Comparison of ENCODE assay signal across 11 cellular contexts in the genomic region with DNA sequence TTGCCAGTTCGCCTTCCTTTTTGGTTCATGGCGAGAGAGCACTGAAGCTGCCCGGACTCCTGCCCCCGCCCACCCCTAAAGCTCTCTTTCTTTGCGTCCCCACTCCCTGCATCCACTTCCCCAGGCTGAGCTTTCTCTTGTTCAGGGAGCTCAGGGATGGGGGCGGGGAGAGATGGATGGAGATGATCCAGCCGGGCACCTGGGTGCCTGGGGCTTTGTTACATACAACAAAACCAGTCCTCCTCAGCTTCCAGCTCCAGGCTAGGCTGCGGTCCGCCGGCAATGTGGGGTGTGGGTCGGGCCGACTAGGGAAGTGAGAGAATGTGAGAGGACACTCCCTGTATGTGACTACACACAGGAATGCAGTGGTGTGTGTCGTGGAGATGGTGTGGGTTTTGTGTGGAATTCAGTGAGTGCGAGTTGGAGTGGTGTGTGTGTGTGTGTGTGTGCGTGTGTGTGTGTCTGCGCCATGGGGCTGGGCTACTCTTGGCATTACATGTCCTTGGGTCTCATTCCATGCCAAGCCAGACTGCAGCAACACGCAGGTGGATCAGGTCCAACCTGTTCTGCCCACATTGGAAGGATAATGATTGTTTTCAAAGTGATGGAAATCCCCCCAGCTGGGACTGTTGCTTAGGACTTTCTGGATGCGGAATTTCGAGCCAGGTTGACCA.
DNase-seq lines count a peak whose midpoint lies in the region; ATAC-seq and TF ChIP-seq lines count a peak whose summit lies in the region.
"Had no signal": no experiment of that assay in that cellular context is flagged by ENCODE, and none has a peak within 500 bp of the region (broad histone marks: within the 10 kb centered on the region; RNA-seq: fewer than 3 reads in every experiment).

No MANE protein-coding gene starts in this region.

- no peaks in the 10 kb centered on the region for H3K9me2 ChIP-seq in hepatocyte (replicated peaks; ENCODE audit: insufficient read depth)

- no peaks in the 10 kb centered on the region for H3K36me3 Mint-ChIP-seq in progenitor cell of endocrine pancreas (ENCODE audit: insufficient read depth)
- no peaks in the 10 kb centered on the region for H3K36me3 Mint-ChIP-seq in CD4-positive, alpha-beta T cell (ENCODE audit: low read depth)

- peaks cover 6% of the 10 kb centered on the region for H3K4me1 Mint-ChIP-seq in progenitor cell of endocrine pancreas (ENCODE audit: low read depth)
- H3K4me1 Mint-ChIP-seq in CD4-positive, alpha-beta T cell (ENCODE audit: low read depth) = no peaks in the 10 kb centered on the region
- H3K4me1 Mint-ChIP-seq: T-helper 17 cell had no signal

- H4K20me1 ChIP-seq in hepatocyte (ENCODE audit: insufficient read depth, poor library complexity, severe bottlenecking) = no peaks in the 10 kb centered on the region

- CTCF ChIA-PET in HEK293 (lab: Yijun Ruan, JAX) = interaction anchor here (0.6 to 0.7 kb wide), 2 partner anchors 44 to 155 kb away, joined by 3 to 5 read pairs; no protein-coding TSS in a partner anchor
- CTCF ChIA-PET in CD4-positive, alpha-beta T cell (lab: Charles Lee) = no interaction called here

- 42% methylated on average over 19 of the region's 19 CpGs for WGBS in hepatocyte (ENCODE audit: low lambda C conversion rate, missing lambda C conversion rate)
- 5 to 9% methylated on average over 16 to 19 of the region's 19 CpGs for WGBS in heart right ventricle, 2 donors

- no peak for ATAC-seq in CD4-positive, alpha-beta T cell (ENCODE audit: poor library complexity)
- no peak for ATAC-seq in heart right ventricle
- ATAC-seq: T-helper 17 cell, upper lobe of right lung had no signal

- H3K9me3 ChIP-seq in HEK293 (ENCODE audit: control insufficient read depth, insufficient read depth, low read depth, low read length) = no peaks in the 10 kb centered on the region
- no peaks in the 10 kb centered on the region for H3K9me3 ChIP-seq in hepatocyte (ENCODE audit: low read depth)
- no peaks in the 10 kb centered on the region for H3K9me3 ChIP-seq in CD4-positive, alpha-beta T cell (ENCODE audit: control insufficient read depth, low read length)
- H3K9me3 ChIP-seq in heart right ventricle = no peaks in the 10 kb centered on the region
- H3K9me3 ChIP-seq: adrenal gland, upper lobe of right lung had no signal

- peak overlapping the region; percentile 40 for H3K27ac Mint-ChIP-seq in progenitor cell of endocrine pancreas
- H3K27ac Mint-ChIP-seq in CD4-positive, alpha-beta T cell = no peak overlapping the region
- H3K27ac Mint-ChIP-seq: T-helper 17 cell had no signal

- H2AFZ ChIP-seq in hepatocyte = no peak overlapping the region

- POLR2A ChIA-PET in HEK293 (lab: Yijun Ruan, JAX) = no interaction called here
- POLR2A ChIA-PET in CD4-positive, alpha-beta T cell (lab: Charles Lee) = no interaction called here

- H3K79me2 ChIP-seq in hepatocyte = no peaks in the 10 kb centered on the region

- DNase-seq in hepatocyte (ENCODE audit: low spot score) (no peak), progenitor cell of endocrine pancreas (ENCODE audit: low spot score, unreplicated experiment) (peak; percentile 11), amniotic stem cell (lab: John Stamatoyannopoulos, UW) (no peak), heart right ventricle (no peak)
- DNase-seq in CD4-positive, alpha-beta T cell = no peak
- DNase-seq: COR-L47, T-helper 17 cell, upper lobe of right lung had no signal

- no peaks in the 10 kb centered on the region for H3K9me3 Mint-ChIP-seq in progenitor cell of endocrine pancreas (ENCODE audit: low read depth)
- H3K9me3 Mint-ChIP-seq in CD4-positive, alpha-beta T cell = no peaks in the 10 kb centered on the region

- H3K4me1 ChIP-seq in HEK293 (ENCODE audit: control insufficient read depth, insufficient read depth, low read length) (no peaks in the 10 kb centered on the region), hepatocyte (ENCODE audit: insufficient read depth) (no peaks in the 10 kb centered on the region), heart right ventricle (no peaks in the 10 kb centered on the region)
- H3K4me1 ChIP-seq: adrenal gland, upper lobe of right lung had no signal

- peak overlapping the region; percentile 63 for H3K4me3 Mint-ChIP-seq in progenitor cell of endocrine pancreas (ENCODE audit: low read depth)
- H3K4me3 Mint-ChIP-seq in CD4-positive, alpha-beta T cell = no peak overlapping the region
- H3K4me3 Mint-ChIP-seq: T-helper 17 cell had no signal

- TF ChIP-seq CTCF in HEK293 (tag by site-specific recombination; IDR thresholded peaks at IDR 0.05) (no peak), hepatocyte (IDR thresholded peaks at IDR 0.05; ENCODE audit: poor library complexity) (no peak), progenitor cell of endocrine pancreas (IDR thresholded peaks at IDR 0.05; ENCODE audit: unreplicated experiment) (no peak), heart right ventricle (IDR thresholded peaks at IDR 0.05) (no peak)
- no peak for TF ChIP-seq CTCF in CD4-positive, alpha-beta T cell (IDR thresholded peaks at IDR 0.05)

- intact Hi-C loops in CD4-positive, alpha-beta T cell (cut with DNase I, micrococcal nuclease) = no loop called here
- intact Hi-C loops in heart right ventricle (cut with DNase I) = no loop called here

- peaks cover 67% of the 10 kb centered on the region for H3K27me3 Mint-ChIP-seq in progenitor cell of endocrine pancreas
- H3K27me3 Mint-ChIP-seq in CD4-positive, alpha-beta T cell = peaks cover 31% of the 10 kb centered on the region

- peaks cover 9% of the 10 kb centered on the region for H3K27me3 ChIP-seq in hepatocyte
- H3K27me3 ChIP-seq in CD4-positive, alpha-beta T cell (ENCODE audit: control insufficient read depth, insufficient read depth, low read length) = peaks cover 13% of the 10 kb centered on the region
- H3K27me3 ChIP-seq in heart right ventricle = peaks cover 0 to 84% (median 0%) of the 10 kb centered on the region in 7 donors
- H3K27me3 ChIP-seq: upper lobe of right lung had no signal

- H3K27ac ChIP-seq in HEK293 (ENCODE audit: extremely low read depth, low read depth, low read length) (no peak overlapping the region), angular gyrus (ENCODE audit: low read depth, low read length) (peak overlapping the region; percentile 64), hepatocyte (no peak overlapping the region), heart right ventricle (no peak overlapping the region)
- no peak overlapping the region for H3K27ac ChIP-seq in CD4-positive, alpha-beta T cell (ENCODE audit: low read depth, low read length)
- H3K27ac ChIP-seq: adrenal gland, upper lobe of right lung had no signal

- peak overlapping the region; percentile 4; the same call in 1 of the 2 replicates for H3K4me3 ChIP-seq in HEK293 (ENCODE audit: low read depth, low read length)
- H3K4me3 ChIP-seq in hepatocyte = no peak overlapping the region
- H3K4me3 ChIP-seq in heart right ventricle = no peak overlapping the region
- H3K4me3 ChIP-seq: upper lobe of right lung had no signal

- peak overlapping the region; percentile 71 for H3K4me2 ChIP-seq in hepatocyte

- no peaks in the 10 kb centered on the region for H3K36me3 ChIP-seq in HEK293 (ENCODE audit: control insufficient read depth in 2 of 2, insufficient read depth in 1 of 2, low read length in 2 of 2)
- H3K36me3 ChIP-seq in hepatocyte (replicated peaks; ENCODE audit: insufficient read depth, low read depth) = no peaks in the 10 kb centered on the region
- no peaks in the 10 kb centered on the region for H3K36me3 ChIP-seq in heart right ventricle
- H3K36me3 ChIP-seq: adrenal gland, upper lobe of right lung had no signal

TF ChIP-seq in HEK293, 187 proteins besides CTCF, POLR2A, EP300 and RAD21 (continues in another document):
- TF ChIP-seq ZNF16 (tag by site-specific recombination; IDR thresholded peaks at IDR 0.05; ENCODE audit: low read depth) = no peak
- no peak for TF ChIP-seq MZF1 (tag by site-specific recombination; IDR thresholded peaks at IDR 0.05; ENCODE audit: borderline replicate concordance)
- TF ChIP-seq ZNF202 (tag by site-specific recombination; IDR thresholded peaks at IDR 0.05; ENCODE audit: borderline replicate concordance) = no peak
- no peak for TF ChIP-seq ZNF175 (tag by site-specific recombination; IDR thresholded peaks at IDR 0.05)
- TF ChIP-seq HOXC10 (CRISPR knock-in tag; IDR thresholded peaks at IDR 0.05) = no peak
- TF ChIP-seq ZNF624 (tag by site-specific recombination; IDR thresholded peaks at IDR 0.05) = no peak
- TF ChIP-seq, protein P1, sequence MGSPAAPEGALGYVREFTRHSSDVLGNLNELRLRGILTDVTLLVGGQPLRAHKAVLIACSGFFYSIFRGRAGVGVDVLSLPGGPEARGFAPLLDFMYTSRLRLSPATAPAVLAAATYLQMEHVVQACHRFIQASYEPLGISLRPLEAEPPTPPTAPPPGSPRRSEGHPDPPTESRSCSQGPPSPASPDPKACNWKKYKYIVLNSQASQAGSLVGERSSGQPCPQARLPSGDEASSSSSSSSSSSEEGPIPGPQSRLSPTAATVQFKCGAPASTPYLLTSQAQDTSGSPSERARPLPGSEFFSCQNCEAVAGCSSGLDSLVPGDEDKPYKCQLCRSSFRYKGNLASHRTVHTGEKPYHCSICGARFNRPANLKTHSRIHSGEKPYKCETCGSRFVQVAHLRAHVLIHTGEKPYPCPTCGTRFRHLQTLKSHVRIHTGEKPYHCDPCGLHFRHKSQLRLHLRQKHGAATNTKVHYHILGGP (tag by site-specific recombination; IDR thresholded peaks at IDR 0.05) = no peak
- no peak for TF ChIP-seq ZNF629 (tag by site-specific recombination; IDR thresholded peaks at IDR 0.05)
- TF ChIP-seq, protein P2, sequence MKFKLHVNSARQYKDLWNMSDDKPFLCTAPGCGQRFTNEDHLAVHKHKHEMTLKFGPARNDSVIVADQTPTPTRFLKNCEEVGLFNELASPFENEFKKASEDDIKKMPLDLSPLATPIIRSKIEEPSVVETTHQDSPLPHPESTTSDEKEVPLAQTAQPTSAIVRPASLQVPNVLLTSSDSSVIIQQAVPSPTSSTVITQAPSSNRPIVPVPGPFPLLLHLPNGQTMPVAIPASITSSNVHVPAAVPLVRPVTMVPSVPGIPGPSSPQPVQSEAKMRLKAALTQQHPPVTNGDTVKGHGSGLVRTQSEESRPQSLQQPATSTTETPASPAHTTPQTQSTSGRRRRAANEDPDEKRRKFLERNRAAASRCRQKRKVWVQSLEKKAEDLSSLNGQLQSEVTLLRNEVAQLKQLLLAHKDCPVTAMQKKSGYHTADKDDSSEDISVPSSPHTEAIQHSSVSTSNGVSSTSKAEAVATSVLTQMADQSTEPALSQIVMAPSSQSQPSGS (tag by site-specific recombination; IDR thresholded peaks at IDR 0.05; ENCODE audit: low read depth) = no peak
- no peak for TF ChIP-seq ZNF426 (tag by site-specific recombination; IDR thresholded peaks at IDR 0.05)
- no peak for TF ChIP-seq REPIN1 (tag by site-specific recombination; IDR thresholded peaks at IDR 0.05; ENCODE audit: low read depth)
- no peak for TF ChIP-seq FEZF1 (tag by site-specific recombination; IDR thresholded peaks at IDR 0.05)
- no peak for TF ChIP-seq YY1 (tag by site-specific recombination; IDR thresholded peaks at IDR 0.05)
- TF ChIP-seq ZNF266 (tag by site-specific recombination; IDR thresholded peaks at IDR 0.05; ENCODE audit: low read depth) = no peak
- no peak for TF ChIP-seq ZNF324 (tag by site-specific recombination; IDR thresholded peaks at IDR 0.05)
